ENCODE assay signal across 9 cellular contexts in genomic region chr3:127074900-127075360, GRCh38.
DNase-seq lines count a peak whose midpoint lies in the region; ATAC-seq, FAIRE-seq and TF ChIP-seq lines count a peak whose summit lies in the region.
"Had no signal": no experiment of that assay in that cellular context is flagged by ENCODE, and none has a peak within 500 bp of the region (broad histone marks: within the 10 kb centered on the region; RNA-seq: fewer than 3 reads in every experiment).

No MANE protein-coding gene starts in this region.

- no TSS peak for BruUV-seq in HepG2 (replicated peaks; lab: Mats Ljungman, UMichigan)

- in situ Hi-C loops in HepG2 (cut with HindIII; ENCODE audit: extremely low pct_ligation_motif_present, low pct_unique_long_range_greater_than_20kb): no loop called here

- H3K4me1 ChIP-seq in adrenal gland (replicated peaks in 1 of 2) (no peaks in the 10 kb centered on the region), HepG2 (ENCODE audit: insufficient read depth, low read length) (no peaks in the 10 kb centered on the region)

- H4K20me1 ChIP-seq in HepG2 (ENCODE audit: insufficient read depth, low read length): no peaks in the 10 kb centered on the region

- H3K27me3 ChIP-seq in adrenal gland: no peaks in the 10 kb centered on the region
- H3K27me3 ChIP-seq in HepG2 (ENCODE audit: control insufficient read depth in 1 of 2, insufficient read depth in 2 of 2, low read length in 2 of 2): peaks cover 9 to 57% of the 10 kb centered on the region in 2 experiments

- no peak for TF ChIP-seq EP300 in HepG2 (IDR thresholded peaks at IDR 0.05; ENCODE audit: low read depth in 2 of 2, low read length in 2 of 2)
- no peak for TF ChIP-seq EP300 in HepG2 (CRISPR knock-in tag; IDR thresholded peaks at IDR 0.05; ENCODE audit: borderline replicate concordance)

- TF ChIP-seq POLR2A in adrenal gland (IDR thresholded peaks at IDR 0.05) (no peak), HepG2 (IDR thresholded peaks at IDR 0.05; ENCODE audit: insufficient read depth in 1 of 2, low read depth in 2 of 2, low read length in 2 of 2) (no peak)

- H3K4me2 ChIP-seq in HepG2 (ENCODE audit: low read depth, low read length): no peak overlapping the region

- POLR2A ChIA-PET in HepG2 (lab: Yijun Ruan, JAX): no interaction called here

- H3K9me3 ChIP-seq in adrenal gland (replicated peaks in 1 of 3) (no peaks in the 10 kb centered on the region), HepG2 (ENCODE audit: low read length) (no peaks in the 10 kb centered on the region)

- H3K79me2 ChIP-seq in HepG2 (ENCODE audit: insufficient read depth, low read length): no peaks in the 10 kb centered on the region

- H3K36me3 ChIP-seq in adrenal gland (replicated peaks in 1 of 2) (no peaks in the 10 kb centered on the region), HepG2 (replicated peaks in 1 of 2; ENCODE audit: control insufficient read depth in 1 of 2, insufficient read depth in 2 of 2, low read length in 2 of 2) (no peaks in the 10 kb centered on the region)

- no peak overlapping the region for H2AFZ ChIP-seq in HepG2 (ENCODE audit: low read length)

- peak; percentile 90 for ATAC-seq in GM21737 (IDR thresholded peaks at IDR 0.05; ENCODE audit: unreplicated experiment)
- peak; percentile 67 for ATAC-seq in HepG2
- ATAC-seq in HG02970 (IDR thresholded peaks at IDR 0.05; ENCODE audit: low FRiP score, unreplicated experiment): no peak

- no peak for TF ChIP-seq CTCF in adrenal gland (IDR thresholded peaks at IDR 0.05)
- TF ChIP-seq CTCF in HepG2 (CRISPR knock-in tag; IDR thresholded peaks at IDR 0.05): no peak

- TF ChIP-seq RAD21 in HepG2 (CRISPR knock-in tag; IDR thresholded peaks at IDR 0.05): no peak

- FAIRE-seq in HepG2 (lab: Jason Lieb, UNC): no peak
- FAIRE-seq: A204.1 had no signal

- 20 to 100% (median 74%) methylated on average over 1 to 4 of the region's 4 CpGs for WGBS in adrenal gland, 4 donors
- no CpG with 5 or more reads among the region's 4 CpGs for WGBS in HepG2 (ENCODE audit: low lambda C conversion rate)

- CTCF ChIA-PET in HepG2 (lab: Yijun Ruan, JAX; ENCODE audit: low intra/inter-chr PET ratio, low total read pairs): no interaction called here

- no peak overlapping the region for H3K9ac ChIP-seq in HepG2 (ENCODE audit: insufficient read depth, low read depth, low read length)

- intact Hi-C loops in adrenal gland (cut with DNase I): no loop called here
- intact Hi-C loops in HepG2 (cut with micrococcal nuclease; ENCODE audit: unreplicated experiment): no loop called here

- DNase-seq in NCI-H146 (lab: John Stamatoyannopoulos, UW): peak; percentile 39
- DNase-seq in NCI-H146 treated with DMSO at 0.1 percent for 48 hours (lab: John Stamatoyannopoulos, UW; ENCODE audit: unreplicated experiment): no peak
- peak; percentile 74 for DNase-seq in KG1 (lab: John Stamatoyannopoulos, UW)
- DNase-seq in adrenal gland: peak in 4 of 7 donors; percentile 17 to 36 (median 20)
- no peak for DNase-seq in HepG2 (ENCODE audit: low spot score)
- DNase-seq in amygdala (lab: John Stamatoyannopoulos, UW): no peak

- H3K4me3 ChIP-seq in adrenal gland (no peak overlapping the region), HepG2 (replicated peaks in 1 of 3; ENCODE audit: insufficient read depth in 1 of 3, low read depth in 2 of 3, low read length in 3 of 3) (no peak overlapping the region)

- no peak overlapping the region for H3K27ac ChIP-seq in adrenal gland
- H3K27ac ChIP-seq in HepG2 (ENCODE audit: extremely low read length, insufficient read depth, low read length): no peak overlapping the region

TF ChIP-seq in HepG2, 621 proteins besides CTCF, POLR2A, EP300 and RAD21:
- no peak for TF ChIP-seq ASH2L (IDR thresholded peaks at IDR 0.05; ENCODE audit: insufficient read length, low read depth, low read length)
- TF ChIP-seq NKX3-1 (CRISPR knock-in tag; IDR thresholded peaks at IDR 0.05): no peak
- TF ChIP-seq LCORL (IDR thresholded peaks at IDR 0.05): no peak
- TF ChIP-seq LCORL (CRISPR knock-in tag; IDR thresholded peaks at IDR 0.05): no peak
- no peak for TF ChIP-seq USF2 (IDR thresholded peaks at IDR 0.05; ENCODE audit: low read depth, low read length)
- TF ChIP-seq USF2 (CRISPR knock-in tag; IDR thresholded peaks at IDR 0.05; ENCODE audit: borderline replicate concordance): no peak
- TF ChIP-seq ZNF572 (CRISPR knock-in tag; IDR thresholded peaks at IDR 0.05): no peak
- no peak for TF ChIP-seq ZNF644 (CRISPR knock-in tag; IDR thresholded peaks at IDR 0.05; ENCODE audit: low read depth)
- no peak for TF ChIP-seq UBTF (CRISPR knock-in tag; IDR thresholded peaks at IDR 0.05)
- no peak for TF ChIP-seq MATR3 (CRISPR knock-in tag; IDR thresholded peaks at IDR 0.05)
- no peak for TF ChIP-seq ZNF326 (CRISPR knock-in tag; IDR thresholded peaks at IDR 0.05; ENCODE audit: borderline replicate concordance)

Comparison
In these comparisons a context has a peak if more than half of its experiments do, and no peak if none do; other contexts are left out.
1. DNase-seq: peak in NCI-H146 (single experiment), KG1 (single experiment) and adrenal gland (4 of 7); none in NCI-H146 treated with DMSO at 0.1 percent for 48 hours (single experiment), HepG2 (single experiment) and amygdala (0 of 56).